ENCODE assay signal across 8 cellular contexts in the genomic region with DNA sequence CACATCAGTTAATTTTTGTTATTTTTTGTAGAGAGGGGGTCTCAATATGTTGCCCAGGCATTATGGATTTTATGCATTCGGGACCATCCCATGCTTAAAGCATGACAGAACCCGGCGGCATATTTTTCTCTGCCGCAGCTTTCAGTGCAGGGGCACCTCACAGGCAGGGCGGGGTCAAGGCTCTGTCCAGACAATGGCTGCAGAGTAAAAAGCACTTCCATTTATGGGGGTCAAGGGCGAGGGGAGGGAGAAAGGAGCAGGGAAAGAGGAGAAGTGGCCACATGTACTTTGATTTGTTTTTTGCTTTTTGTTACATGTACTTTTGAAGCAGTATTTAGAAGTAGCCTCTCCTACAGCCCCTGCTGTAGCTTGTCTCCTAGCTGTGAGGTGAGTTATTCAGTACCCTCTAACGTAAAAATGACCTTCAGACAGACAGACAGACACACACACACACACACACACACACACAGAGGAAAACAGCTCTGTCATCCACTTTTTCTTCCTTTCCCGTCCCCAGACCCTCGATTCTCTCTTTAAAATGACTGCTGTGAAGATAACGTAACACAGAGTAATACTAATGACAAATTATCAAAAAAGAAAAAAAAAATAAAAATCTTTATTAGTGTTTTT. TPM values are rescaled to one million over a fixed set of nuclear protein-coding genes. Genes with fewer than 3 reads are reported as not detected.
DNase-seq lines count a peak whose midpoint lies in the region; ATAC-seq and TF ChIP-seq lines count a peak whose summit lies in the region.

No MANE protein-coding gene starts in this region.

- no peaks in the 10 kb centered on the region for H3K27me3 ChIP-seq in BLaER1
- no peaks in the 10 kb centered on the region for H3K27me3 ChIP-seq in endocrine pancreas (ENCODE audit: control insufficient read depth, insufficient read depth, low read length)

- peaks cover 9% of the 10 kb centered on the region for H3K27me3 Mint-ChIP-seq in nephron (ENCODE audit: low read depth)

- H3K4me1 ChIP-seq in BLaER1 (peaks cover 47% of the 10 kb centered on the region), endocrine pancreas (ENCODE audit: control insufficient read depth, insufficient read depth, low read length) (no peaks in the 10 kb centered on the region)

- peaks cover 15% of the 10 kb centered on the region for H3K9me3 ChIP-seq in BLaER1
- no peaks in the 10 kb centered on the region for H3K9me3 ChIP-seq in endocrine pancreas (ENCODE audit: control insufficient read depth, low read length)

- peak overlapping the region; percentile 63; the same call in 1 of the 2 replicates for H3K9ac ChIP-seq in BLaER1
- no peak overlapping the region for H3K9ac ChIP-seq in endocrine pancreas (ENCODE audit: control insufficient read depth, insufficient read depth, low read length)

- DNase-seq in NB4 (ENCODE audit: low read depth): no peak
- no peak for DNase-seq in NCI-H345 treated with DMSO at 0.1 percent for 48 hours (lab: John Stamatoyannopoulos, UW; ENCODE audit: unreplicated experiment)
- no peak for DNase-seq in COLO668 (lab: John Stamatoyannopoulos, UW; ENCODE audit: unreplicated experiment)

- H3K9me3 Mint-ChIP-seq in nephron: peaks cover 4% of the 10 kb centered on the region

- TF ChIP-seq CTCF in NB4 (IDR thresholded peaks at IDR 0.05; ENCODE audit: low read depth, low read length): no peak
- TF ChIP-seq CTCF in nephron (IDR thresholded peaks at IDR 0.05; ENCODE audit: unreplicated experiment in 3 of 3): no peak

- ATAC-seq in esophagus mucosa (no peak), HG03175 (IDR thresholded peaks at IDR 0.05; ENCODE audit: unreplicated experiment) (no peak)

- no peak overlapping the region; the same call in 1 of the 2 replicates for H3K27ac ChIP-seq in BLaER1

- H3K4me1 Mint-ChIP-seq in nephron: peaks cover 36% of the 10 kb centered on the region

- H3K36me3 Mint-ChIP-seq in nephron (ENCODE audit: low read depth): peaks cover 1% of the 10 kb centered on the region

- H3K36me3 ChIP-seq in BLaER1: peaks cover 11% of the 10 kb centered on the region
- no peaks in the 10 kb centered on the region for H3K36me3 ChIP-seq in endocrine pancreas (ENCODE audit: control insufficient read depth, insufficient read depth, low read length)

- peak overlapping the region in 2 of 3 experiments; percentile 40 to 72 for H3K27ac Mint-ChIP-seq in nephron

- no peaks in the 10 kb centered on the region for H4K20me1 ChIP-seq in BLaER1

- no peak for TF ChIP-seq POLR2A in NB4 (IDR thresholded peaks at IDR 0.05; ENCODE audit: extremely low read depth, insufficient read length)

- H3K4me3 Mint-ChIP-seq in nephron: peak overlapping the region; percentile 79 to 86 (median 85)

- H3K4me2 ChIP-seq in BLaER1: peak overlapping the region; percentile 74

- H3K4me3 ChIP-seq in BLaER1 (peak overlapping the region; percentile 75), NB4 (ENCODE audit: low read depth, low read length) (peak overlapping the region; percentile 74), endocrine pancreas (ENCODE audit: control insufficient read depth, insufficient read depth, low read length) (peak overlapping the region; percentile 64)

RNA-seq across cellular contexts. Expression of gene SCPEP1, which starts 0.9 kb away (rescaled TPM):
- 68.1 TPM for total RNA-seq in esophagus mucosa

RNA-seq across cellular contexts. Expression of gene COIL, which starts 16.2 kb away (rescaled TPM):
- 9.8 TPM for total RNA-seq in esophagus mucosa
